Comparison of ENCODE assay signal across 36 cellular contexts in the genomic region with DNA sequence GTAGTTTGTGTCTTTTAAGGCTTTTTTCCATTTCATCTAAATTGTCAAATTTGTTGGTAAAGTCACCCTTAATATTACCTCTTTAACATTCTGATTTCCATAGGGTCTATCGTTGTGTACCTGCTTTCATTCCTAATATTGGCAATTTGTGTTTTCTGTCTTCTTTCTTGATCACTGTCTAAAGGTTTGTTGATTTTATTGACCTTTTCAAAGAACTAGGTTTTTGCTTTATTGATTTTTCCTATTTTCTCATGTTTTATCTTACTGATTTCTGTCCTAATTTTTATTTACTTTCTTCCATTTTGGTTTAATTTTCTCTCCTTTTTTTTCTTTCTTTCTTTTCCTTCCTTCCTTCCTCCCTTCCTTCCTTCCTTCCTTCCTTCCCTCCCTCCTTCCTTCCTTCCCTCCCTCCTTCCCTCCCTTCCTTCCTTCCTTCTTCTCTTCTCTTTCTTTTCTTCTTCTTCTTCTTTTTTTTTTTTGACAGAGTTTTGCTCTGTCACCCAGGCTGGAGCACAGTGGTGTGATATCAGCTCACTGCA.
"Had no signal": no experiment of that assay in that cellular context is flagged by ENCODE, and none has a peak within 500 bp of the region (broad histone marks: within the 10 kb centered on the region; RNA-seq: fewer than 3 reads in every experiment).

No MANE protein-coding gene starts in this region.

- H3K4me1 ChIP-seq: adrenal gland, body of pancreas, breast epithelium had no signal

- FAIRE-seq: astrocyte, TTC549 had no signal

- H3K36me3 ChIP-seq: adrenal gland, brain microvascular endothelial cell, breast epithelium had no signal

- H3K9me3 Mint-ChIP-seq: activated CD8-positive, alpha-beta T cell treated with anti-CD3 and anti-CD28 coated beads for 36 hours; activated naive CD8-positive, alpha-beta T cell treated with anti-CD3 and anti-CD28 coated beads for 36 hours; activated T-cell treated with anti-CD3 and anti-CD28 coated beads, Interleukin-2, amount 50 U/mL, for 72 hours; activated T-helper 1 cell treated with anti-CD3 and anti-CD28 coated beads, Interleukin-12 subunit alpha, Interleukin-12 subunit beta, Interleukin-2, Interleukin-4 antibody, amounts not matched to agents 30 ng/mL and 10 ng/mL and 1 ng/mL, durations not matched to agents 14 hours and 24 hours and 36 hours; activated T-helper 17 cell treated with anti-CD3 and anti-CD28 coated beads, Interleukin-2, amount 50 U/mL, for 72 hours; T-helper 2 cell treated with Interferon-gamma antibody and Interleukin-4, amounts not matched to agents 5 μg/mL and 100 μg/mL, for 36 hours had no signal

- H3K4me1 Mint-ChIP-seq: activated B cell treated with CpG ODN at 0.5 μM for 24 hours; activated CD4-positive, alpha-beta T cell treated with anti-CD3 and anti-CD28 coated beads, Interleukin-2, amount 10 ng/mL, durations not matched to agents 24 days and 14 days; activated naive CD8-positive, alpha-beta T cell treated with anti-CD3 and anti-CD28 coated beads for 36 hours; activated T-helper 17 cell treated with anti-CD3 and anti-CD28 coated beads, Interleukin-2, amount 50 U/mL, for 72 hours; T-cell had no signal

- H3K27ac Mint-ChIP-seq: activated B cell treated with CpG ODN at 0.5 μM for 24 hours; activated CD4-positive, alpha-beta memory T cell treated with anti-CD3 and anti-CD28 coated beads for 36 hours; activated CD4-positive, alpha-beta T cell treated with anti-CD3 and anti-CD28 coated beads, Interleukin-2, amount 10 ng/mL, durations not matched to agents 24 days and 14 days; activated CD8-positive, alpha-beta T cell treated with anti-CD3 and anti-CD28 coated beads for 36 hours; activated naive CD4-positive, alpha-beta T cell treated with anti-CD3 and anti-CD28 coated beads for 36 hours; activated naive CD4-positive, alpha-beta T cell treated with anti-CD3 and anti-CD28 coated beads, Interleukin-2, amount 50 U/mL, for 72 hours; activated naive CD8-positive, alpha-beta T cell treated with anti-CD3 and anti-CD28 coated beads for 36 hours; activated T-cell treated with anti-CD3 and anti-CD28 coated beads, Interleukin-2, amount 50 U/mL, for 72 hours; activated T-helper 1 cell treated with anti-CD3 and anti-CD28 coated beads, Interleukin-12 subunit alpha, Interleukin-12 subunit beta, Interleukin-2, Interleukin-4 antibody, amounts not matched to agents 30 ng/mL and 10 ng/mL and 1 ng/mL, durations not matched to agents 14 hours and 24 hours and 36 hours; activated T-helper 17 cell treated with anti-CD3 and anti-CD28 coated beads, Interleukin-2, amount 50 U/mL, for 72 hours; T-cell; T-helper 2 cell treated with Interferon-gamma antibody and Interleukin-4, amounts not matched to agents 5 μg/mL and 100 μg/mL, for 36 hours had no signal

- H3K4me3 Mint-ChIP-seq: activated B cell treated with CpG ODN at 0.5 μM for 24 hours; activated CD4-positive, alpha-beta memory T cell treated with anti-CD3 and anti-CD28 coated beads for 36 hours; activated CD4-positive, alpha-beta T cell treated with anti-CD3 and anti-CD28 coated beads, Interleukin-2, amount 10 ng/mL, durations not matched to agents 24 days and 14 days; activated CD8-positive, alpha-beta T cell treated with anti-CD3 and anti-CD28 coated beads for 36 hours; activated naive CD4-positive, alpha-beta T cell treated with anti-CD3 and anti-CD28 coated beads for 36 hours; activated naive CD8-positive, alpha-beta T cell treated with anti-CD3 and anti-CD28 coated beads for 36 hours; activated T-cell treated with anti-CD3 and anti-CD28 coated beads, Interleukin-2, amount 50 U/mL, for 4 hours; activated T-cell treated with anti-CD3 and anti-CD28 coated beads, Interleukin-2, amount 50 U/mL, for 72 hours; activated T-helper 1 cell treated with anti-CD3 and anti-CD28 coated beads, Interleukin-12 subunit alpha, Interleukin-12 subunit beta, Interleukin-2, Interleukin-4 antibody, amounts not matched to agents 30 ng/mL and 10 ng/mL and 1 ng/mL, durations not matched to agents 14 hours and 24 hours and 36 hours; activated T-helper 17 cell treated with anti-CD3 and anti-CD28 coated beads, Interleukin-2, amount 50 U/mL, for 72 hours; T-cell; T-helper 2 cell treated with Interferon-gamma antibody and Interleukin-4, amounts not matched to agents 5 μg/mL and 100 μg/mL, for 36 hours had no signal

- H3K36me3 Mint-ChIP-seq: activated CD4-positive, alpha-beta memory T cell treated with anti-CD3 and anti-CD28 coated beads for 36 hours; activated naive CD8-positive, alpha-beta T cell treated with anti-CD3 and anti-CD28 coated beads for 36 hours; T-cell had no signal

- H3K4me3 ChIP-seq: adrenal gland, body of pancreas, breast epithelium had no signal

- H3K27me3 ChIP-seq: adrenal gland, body of pancreas, brain microvascular endothelial cell, breast epithelium had no signal

- H3K9me3 ChIP-seq: adrenal gland, body of pancreas, breast epithelium had no signal

- H3K27ac ChIP-seq: adrenal gland, body of pancreas, brain microvascular endothelial cell, breast epithelium, VCaP had no signal

- DNase-seq: activated B cell treated with CpG ODN at 0.5 μM for 24 hours; activated CD4-positive, alpha-beta memory T cell treated with anti-CD3 and anti-CD28 coated beads for 36 hours; activated CD4-positive, alpha-beta T cell treated with anti-CD3 and anti-CD28 coated beads for 4 hours; activated CD4-positive, alpha-beta T cell treated with anti-CD3 and anti-CD28 coated beads, Interleukin-2, amount 10 ng/mL, durations not matched to agents 24 days and 14 days; activated CD4-positive, alpha-beta T cell treated with anti-CD3 and anti-CD28 coated beads, Interleukin-2, amount 50 U/mL, for 1 hour; activated CD4-positive, alpha-beta T cell treated with anti-CD3 and anti-CD28 coated beads, Interleukin-2, amount 50 U/mL, for 4 hours; activated CD4-positive, CD25-positive, alpha-beta regulatory T cell treated with anti-CD3 and anti-CD28 coated beads, Interleukin-2, amount 50 U/mL, for 72 hours; activated CD8-positive, alpha-beta memory T cell treated with anti-CD3 and anti-CD28 coated beads, Interleukin-2, amount 50 U/mL, for 4 hours; activated CD8-positive, alpha-beta T cell treated with anti-CD3 and anti-CD28 coated beads for 36 hours; activated effector memory CD4-positive, alpha-beta T cell treated with anti-CD3 and anti-CD28 coated beads, Interleukin-2, amount 50 U/mL, for 16 hours; activated gamma-delta T cell treated with Interleukin-2 at 50 U/mL for 16 hours; activated naive CD4-positive, alpha-beta T cell; activated naive CD4-positive, alpha-beta T cell treated with anti-CD3 and anti-CD28 coated beads for 36 hours; activated naive CD4-positive, alpha-beta T cell treated with anti-CD3 and anti-CD28 coated beads, Interleukin-2, amount 50 U/mL, for 16 hours; activated naive CD8-positive, alpha-beta T cell treated with anti-CD3 and anti-CD28 coated beads for 36 hours; activated T-cell treated with anti-CD3 and anti-CD28 coated beads for 4 hours; activated T-cell treated with anti-CD3 and anti-CD28 coated beads, Interleukin-2, amount 50 U/mL, for 1 hour; activated T-cell treated with anti-CD3 and anti-CD28 coated beads, Interleukin-2, amount 50 U/mL, for 4 hours; activated T-cell treated with anti-CD3 and anti-CD28 coated beads, Interleukin-2, amount 50 U/mL, for 72 hours; adrenal gland; amniotic stem cell; aorta; body of pancreas; brain microvascular endothelial cell; central memory CD4-positive, alpha-beta T cell; T-cell; T-helper 2 cell; T-helper 9 cell had no signal

- ATAC-seq: activated CD8-positive, alpha-beta T cell treated with anti-CD3 and anti-CD28 coated beads for 36 hours; activated naive CD4-positive, alpha-beta T cell treated with anti-CD3 and anti-CD28 coated beads, Interleukin-2, amount 50 U/mL, for 72 hours; activated T-cell treated with anti-CD3 and anti-CD28 coated beads, Interleukin-2, amount 50 U/mL, for 4 hours; activated T-cell treated with anti-CD3 and anti-CD28 coated beads, Interleukin-2, amount 50 U/mL, for 72 hours; activated T-helper 17 cell treated with anti-CD3 and anti-CD28 coated beads, Interleukin-2, amount 50 U/mL, for 72 hours; body of pancreas; T-cell had no signal
